Comparison of ENCODE assay signal across 6 cellular contexts in the genomic region with DNA sequence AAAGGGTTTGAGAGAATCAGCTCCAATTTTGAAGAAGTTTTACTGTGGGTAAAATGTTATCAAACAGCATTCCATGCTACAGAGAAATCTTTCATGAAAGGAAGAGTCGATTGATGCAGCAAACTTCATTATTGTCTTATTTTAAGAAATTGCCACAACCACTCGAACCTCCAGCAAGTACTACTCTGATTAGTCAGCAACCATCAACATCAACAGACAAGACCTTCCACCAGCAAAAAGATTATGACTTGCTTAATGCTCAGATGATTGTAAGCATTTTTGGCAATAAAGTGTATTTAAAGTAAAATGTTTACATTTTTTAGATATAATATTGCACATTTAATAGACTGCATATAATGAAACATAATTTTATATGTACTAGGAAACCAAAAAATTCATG.
"Had no signal": no experiment of that assay in that cellular context is flagged by ENCODE, and none has a peak within 500 bp of the region (broad histone marks: within the 10 kb centered on the region; RNA-seq: fewer than 3 reads in every experiment).

No MANE protein-coding gene starts in this region.

- H3K4me3 ChIP-seq: GM23248, HAP-1 had no signal

- FAIRE-seq: HTR-8/SVneo had no signal

- DNase-seq: GM23248, GOT3, H7, KBM-7 had no signal
